In the genomic region with DNA sequence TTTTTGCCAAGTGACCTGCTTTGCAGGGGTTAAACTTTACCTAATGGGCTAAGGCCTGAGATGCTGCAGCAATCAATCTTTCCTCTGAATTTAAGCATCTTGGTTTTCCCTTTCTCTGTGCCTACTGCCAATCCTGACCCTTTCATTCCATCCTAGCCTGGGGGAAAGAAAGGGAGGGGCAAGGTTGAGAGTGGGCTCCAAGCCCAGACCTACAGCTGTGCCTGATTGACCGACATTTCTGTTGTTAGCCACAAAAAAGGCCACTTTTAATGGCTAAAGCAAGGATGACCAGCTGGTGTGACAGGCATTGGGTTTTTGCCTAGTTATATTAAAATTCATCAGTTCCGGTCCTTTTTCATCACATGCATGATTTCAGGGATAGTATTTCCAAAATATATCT, we compare ENCODE assay signal across 23 cellular contexts.
"Had no signal": no experiment of that assay in that cellular context is flagged by ENCODE, and none has a peak within 500 bp of the region (broad histone marks: within the 10 kb centered on the region; RNA-seq: fewer than 3 reads in every experiment).

No MANE protein-coding gene starts in this region.

- DNase-seq: activated CD4-positive, alpha-beta T cell treated with anti-CD3 and anti-CD28 coated beads for 4 hours; activated CD8-positive, alpha-beta T cell treated with anti-CD3 and anti-CD28 coated beads for 36 hours; activated effector memory CD4-positive, alpha-beta T cell treated with anti-CD3 and anti-CD28 coated beads, Interleukin-2, amount 50 U/mL, for 16 hours; activated naive CD4-positive, alpha-beta T cell treated with Interleukin-2 at 50 U/mL for 16 hours; activated naive CD8-positive, alpha-beta T cell treated with anti-CD3 and anti-CD28 coated beads, Interleukin-2, amount 50 U/mL, for 24 hours; activated T-cell treated with anti-CD3 and anti-CD28 coated beads, Interleukin-2, amount 50 U/mL, for 24 hours; amniotic stem cell; brain microvascular endothelial cell; KBM-7; NCI-H1048; NCI-H1417 treated with DMSO at 0.1 percent for 48 hours; NCI-H187; NCI-H510A treated with DMSO at 0.1 percent for 48 hours; NCI-H774; NK-92 treated with Interleukin-12 subunit alpha and Interleukin-12 subunit beta, amount 100 ng/mL, for 24 hours; OCI-M1; Peyer's patch; SHP77 had no signal

- ATAC-seq: activated CD4-positive, CD25-positive, alpha-beta regulatory T cell treated with anti-CD3 and anti-CD28 coated beads, Interleukin-2, amount 50 U/mL, for 24 hours; activated CD8-positive, alpha-beta T cell treated with anti-CD3 and anti-CD28 coated beads for 36 hours; activated naive CD4-positive, alpha-beta T cell treated with anti-CD3 and anti-CD28 coated beads, Interleukin-2, amount 50 U/mL, for 72 hours; activated naive CD8-positive, alpha-beta T cell treated with anti-CD3 and anti-CD28 coated beads, Interleukin-2, amount 50 U/mL, for 24 hours had no signal

- H3K9me3 ChIP-seq: ascending aorta, Peyer's patch had no signal

- H3K27ac ChIP-seq: ascending aorta, brain microvascular endothelial cell, cardiac muscle cell, coronary artery, Peyer's patch had no signal

- H3K4me3 ChIP-seq: ascending aorta, cardiac muscle cell, coronary artery, Peyer's patch had no signal

- H3K27me3 ChIP-seq: ascending aorta, brain microvascular endothelial cell, cardiac muscle cell, Peyer's patch had no signal

- H3K4me1 ChIP-seq: ascending aorta, Peyer's patch had no signal

- H3K36me3 ChIP-seq: ascending aorta, brain microvascular endothelial cell, cardiac muscle cell, Peyer's patch had no signal
